In genomic region chr2:235097196-235097895, GRCh38 we compare ENCODE assay signal across 22 cellular contexts.
"Had no signal": no experiment of that assay in that cellular context is flagged by ENCODE, and none has a peak within 500 bp of the region (broad histone marks: within the 10 kb centered on the region; RNA-seq: fewer than 3 reads in every experiment).

No MANE protein-coding gene starts in this region.

- H3K4me3 Mint-ChIP-seq: activated CD4-positive, alpha-beta T cell treated with anti-CD3 and anti-CD28 coated beads, Interleukin-2, amount 10 ng/mL, durations not matched to agents 7 days and 5 days; activated naive CD4-positive, alpha-beta T cell treated with anti-CD3 and anti-CD28 coated beads for 36 hours; activated naive CD8-positive, alpha-beta T cell treated with anti-CD3 and anti-CD28 coated beads, Interleukin-2, amount 10 ng/mL, durations not matched to agents 7 days and 5 days; memory B cell; naive B cell; neural crest cell; type B pancreatic cell had no signal

- H3K9me3 ChIP-seq: heart right ventricle, mucosa of descending colon, prostate gland, thoracic aorta had no signal

- H3K9me3 Mint-ChIP-seq: activated CD4-positive, alpha-beta T cell treated with anti-CD3 and anti-CD28 coated beads, Interleukin-2, amount 10 ng/mL, durations not matched to agents 7 days and 5 days; activated naive CD4-positive, alpha-beta T cell treated with anti-CD3 and anti-CD28 coated beads for 36 hours; activated naive CD8-positive, alpha-beta T cell treated with anti-CD3 and anti-CD28 coated beads, Interleukin-2, amount 10 ng/mL, durations not matched to agents 7 days and 5 days; memory B cell; neural crest cell had no signal

- H3K36me3 Mint-ChIP-seq: activated naive CD8-positive, alpha-beta T cell treated with anti-CD3 and anti-CD28 coated beads, Interleukin-2, amount 10 ng/mL, durations not matched to agents 7 days and 5 days; memory B cell; naive B cell; type B pancreatic cell had no signal

- H3K27ac Mint-ChIP-seq: activated CD4-positive, alpha-beta T cell treated with anti-CD3 and anti-CD28 coated beads, Interleukin-2, amount 10 ng/mL, durations not matched to agents 7 days and 5 days; activated naive CD4-positive, alpha-beta T cell treated with anti-CD3 and anti-CD28 coated beads for 36 hours; activated naive CD8-positive, alpha-beta T cell treated with anti-CD3 and anti-CD28 coated beads, Interleukin-2, amount 10 ng/mL, durations not matched to agents 7 days and 5 days; memory B cell; naive B cell; type B pancreatic cell had no signal

- H3K4me1 ChIP-seq: prostate gland had no signal

- H3K36me3 ChIP-seq: cardiac muscle cell, heart right ventricle, prostate gland, thoracic aorta had no signal

- H3K4me1 Mint-ChIP-seq: activated CD4-positive, alpha-beta T cell treated with anti-CD3 and anti-CD28 coated beads, Interleukin-2, amount 10 ng/mL, durations not matched to agents 7 days and 5 days; activated naive CD8-positive, alpha-beta T cell treated with anti-CD3 and anti-CD28 coated beads, Interleukin-2, amount 10 ng/mL, durations not matched to agents 7 days and 5 days; memory B cell; naive B cell had no signal

- H3K27me3 Mint-ChIP-seq: activated naive CD8-positive, alpha-beta T cell treated with anti-CD3 and anti-CD28 coated beads, Interleukin-2, amount 10 ng/mL, durations not matched to agents 7 days and 5 days had no signal

- H3K27ac ChIP-seq: cardiac muscle cell, epithelial cell of prostate, heart right ventricle, thoracic aorta, VCaP had no signal

- DNase-seq: activated CD4-positive, alpha-beta T cell treated with anti-CD3 and anti-CD28 coated beads, Interleukin-2, amount 10 ng/mL, durations not matched to agents 7 days and 5 days; activated naive CD4-positive, alpha-beta T cell treated with anti-CD3 and anti-CD28 coated beads for 36 hours; activated naive CD8-positive, alpha-beta T cell treated with anti-CD3 and anti-CD28 coated beads, Interleukin-2, amount 10 ng/mL, durations not matched to agents 7 days and 5 days; activated T-cell treated with anti-CD3 and anti-CD28 coated beads, Interleukin-2, amount 50 U/mL, for 48 hours; amygdala; cortex of kidney; heart right ventricle; islet precursor cell; left cardiac atrium; mucosa of descending colon; naive B cell; stimulated activated CD4-positive, alpha-beta T cell treated with anti-CD3 and anti-CD28 coated beads, Interleukin-4, amount 100 ng/mL, for 1 hour; stimulated activated naive CD4-positive, alpha-beta T cell; T-helper 2 cell had no signal

- H3K27me3 ChIP-seq: cardiac muscle cell had no signal

- H3K4me3 ChIP-seq: cardiac muscle cell, heart right ventricle, mucosa of descending colon, prostate gland, thoracic aorta had no signal
